16 cellular contexts compared by ENCODE assay signal in the genomic region with DNA sequence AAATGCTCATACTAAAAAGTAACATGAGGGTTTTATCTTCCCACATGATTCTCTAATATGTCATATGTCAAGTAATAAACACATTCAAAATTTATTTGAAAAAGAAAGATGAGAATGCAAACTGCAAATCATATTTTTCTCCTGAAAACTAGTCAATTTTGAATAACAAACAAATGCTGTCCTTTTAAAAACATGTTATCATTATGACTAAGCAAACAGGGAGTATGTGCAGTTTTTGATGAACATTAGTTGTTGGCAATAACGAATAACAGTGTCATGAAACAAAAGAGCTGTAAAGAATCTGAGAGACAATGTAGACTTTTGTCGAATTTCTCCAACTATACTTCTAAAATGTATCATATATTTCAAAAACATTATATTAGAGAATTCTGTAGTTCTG.
"Had no signal": no experiment of that assay in that cellular context is flagged by ENCODE, and none has a peak within 500 bp of the region (broad histone marks: within the 10 kb centered on the region; RNA-seq: fewer than 3 reads in every experiment).

No MANE protein-coding gene starts in this region.

- H3K36me3 ChIP-seq: colonic mucosa, left ventricle myocardium inferior, lower lobe of right lung, neural progenitor cell had no signal

- H3K4me3 ChIP-seq: colonic mucosa, left ventricle myocardium inferior, lower lobe of right lung, neural progenitor cell, psoas muscle, skin epidermis had no signal

- H3K9me3 ChIP-seq: colonic mucosa, left ventricle myocardium inferior, lower lobe of right lung, psoas muscle had no signal

- FAIRE-seq: kidney, urothelium cell line had no signal

- DNase-seq: colonic mucosa; dermis blood vessel endothelial cell; foreskin keratinocyte; kidney; left cardiac atrium; left ventricle myocardium inferior; lower lobe of right lung; occipital lobe; psoas muscle; stimulated activated CD4-positive, alpha-beta T cell treated with anti-CD3 and anti-CD28 coated beads, Interleukin-12 subunit alpha, Interleukin-12 subunit beta, amount 100 ng/mL, for 4 hours; stimulated activated naive CD4-positive, alpha-beta T cell treated with Interleukin-2 at 50 U/mL for 16 hours had no signal

- H3K4me2 ChIP-seq: neural progenitor cell had no signal

- H3K4me1 ChIP-seq: colonic mucosa, foreskin keratinocyte, lower lobe of right lung, psoas muscle had no signal

- H3K27me3 ChIP-seq: colonic mucosa, foreskin keratinocyte, neural progenitor cell had no signal

- ATAC-seq: foreskin keratinocyte; left cardiac atrium; lower lobe of right lung; natural killer cell treated with Interleukin-12 subunit alpha and Interleukin-12 subunit beta and Interleukin-15 and Interleukin-18, amount 100 ng/mL, for 72 hours; psoas muscle; sciatic nerve had no signal

- H3K27ac ChIP-seq: colonic mucosa, foreskin keratinocyte, left ventricle myocardium inferior, lower lobe of right lung, neural progenitor cell, psoas muscle had no signal

- H2AFZ ChIP-seq: neural progenitor cell had no signal

- H3K9ac ChIP-seq: neural progenitor cell had no signal
